In the genomic region with DNA sequence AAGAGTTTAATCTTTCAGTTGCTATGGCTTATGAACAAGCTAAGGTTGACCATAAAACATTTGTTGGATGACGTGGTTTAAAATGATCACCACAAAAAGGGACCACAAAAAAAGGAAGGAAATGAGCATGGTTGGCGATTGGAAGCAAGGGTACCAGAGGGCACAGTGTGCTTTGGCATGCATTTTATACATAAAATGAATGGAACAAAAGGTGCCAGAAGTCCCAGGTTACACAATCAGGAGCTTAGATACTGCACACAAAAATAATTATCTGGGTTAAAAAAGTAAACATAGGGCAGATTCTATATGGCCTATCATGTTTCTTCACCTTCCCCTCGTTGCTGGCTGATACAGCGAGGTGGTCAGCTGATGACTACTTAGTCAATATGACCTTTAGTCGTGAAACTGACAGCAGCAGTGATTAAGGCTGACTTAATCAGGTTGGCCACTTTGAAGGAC, we compare ENCODE assay signal across 8 cellular contexts. TPM values are rescaled to one million over a fixed set of nuclear protein-coding genes. Genes with fewer than 3 reads are reported as not detected.
DNase-seq lines count a peak whose midpoint lies in the region; ATAC-seq and TF ChIP-seq lines count a peak whose summit lies in the region.

No MANE protein-coding gene starts in this region.

- no TSS peak for BruUV-seq in Calu3 (replicated peaks; lab: Mats Ljungman, UMichigan)

- no peak overlapping the region for H2AK5ac ChIP-seq in trophoblast cell (ENCODE audit: low read length)

- H3K9me3 Mint-ChIP-seq in Calu3 (ENCODE audit: low read depth, unreplicated experiment) (no peaks in the 10 kb centered on the region), WTC11 (no peaks in the 10 kb centered on the region)

- no peak for TF ChIP-seq CTCF in Calu3 (IDR thresholded peaks at IDR 0.05; ENCODE audit: unreplicated experiment)
- TF ChIP-seq CTCF in WTC11 (IDR thresholded peaks at IDR 0.05), result no peak
- no peak for TF ChIP-seq CTCF in left lung (IDR thresholded peaks at IDR 0.05)

- H2BK12ac ChIP-seq in trophoblast cell (ENCODE audit: low read length), result no peak overlapping the region

- H3K79me2 ChIP-seq in trophoblast cell (ENCODE audit: control insufficient read depth, insufficient read depth, low read length, poor library complexity), result no peaks in the 10 kb centered on the region

- peaks cover 17% of the 10 kb centered on the region for H3K36me3 Mint-ChIP-seq in Calu3 (ENCODE audit: insufficient read depth, unreplicated experiment)
- peaks cover 41% of the 10 kb centered on the region for H3K36me3 Mint-ChIP-seq in WTC11

- H3K14ac ChIP-seq in trophoblast cell (ENCODE audit: low read length), result no peak overlapping the region

- CTCF ChIA-PET in Calu3 (lab: Charles Lee), result no interaction called here
- CTCF ChIA-PET in WTC11 (lab: Charles Lee), result no interaction called here

- no peak overlapping the region for H3K23ac ChIP-seq in trophoblast cell (ENCODE audit: low read length)

- H3K9me3 ChIP-seq in left lung (no peaks in the 10 kb centered on the region), trophoblast cell (ENCODE audit: insufficient read depth, low read depth, low read length) (no peaks in the 10 kb centered on the region)

- no peak overlapping the region for H3K4ac ChIP-seq in trophoblast cell (ENCODE audit: low read depth, low read length)

- no peak overlapping the region for H3K4me2 ChIP-seq in trophoblast cell (ENCODE audit: low read length)

- DNase-seq in Calu3 (peak; percentile 2), WTC11 (ENCODE audit: low spot score) (no peak), left lung (no peak), SIG-M5 treated with dmso at 0.1 percent for 504 hours (lab: John Stamatoyannopoulos, UW; ENCODE audit: unreplicated experiment) (no peak), putamen (ENCODE audit: low spot score) (no peak), trophoblast cell (no peak)

- no peak overlapping the region for H4K91ac ChIP-seq in trophoblast cell (ENCODE audit: low read depth, low read length)

- no peaks in the 10 kb centered on the region for H3K4me1 ChIP-seq in left lung
- no peaks in the 10 kb centered on the region for H3K4me1 ChIP-seq in trophoblast cell (ENCODE audit: control insufficient read depth in 1 of 2, insufficient read depth in 2 of 2, low read length in 2 of 2)

- H3K27me3 ChIP-seq in left lung (no peaks in the 10 kb centered on the region), trophoblast cell (ENCODE audit: insufficient read depth, low read length) (no peaks in the 10 kb centered on the region)

- no peak overlapping the region for H3K27ac Mint-ChIP-seq in Calu3 (ENCODE audit: unreplicated experiment)
- H3K27ac Mint-ChIP-seq in WTC11, result no peak overlapping the region

- intact Hi-C loops in Calu3 (cut with micrococcal nuclease; ENCODE audit: unreplicated experiment) (no loop called here), left lung (cut with DNase I) (no loop called here)

- no peak overlapping the region for H2BK120ac ChIP-seq in trophoblast cell (ENCODE audit: insufficient read depth, low read length, poor library complexity)

- no peaks in the 10 kb centered on the region for H3K79me1 ChIP-seq in trophoblast cell (ENCODE audit: low read length)

- no peak overlapping the region for H4K8ac ChIP-seq in trophoblast cell (ENCODE audit: low read depth, low read length)

- no peak overlapping the region for H3K18ac ChIP-seq in trophoblast cell (ENCODE audit: low read length)

- no peak overlapping the region for H2AFZ ChIP-seq in trophoblast cell (ENCODE audit: insufficient read depth, low read length, poor library complexity)

- no peaks in the 10 kb centered on the region for H3K27me3 Mint-ChIP-seq in Calu3 (ENCODE audit: unreplicated experiment)
- H3K27me3 Mint-ChIP-seq in WTC11 (ENCODE audit: low read depth), result no peaks in the 10 kb centered on the region

- no peak overlapping the region for H3K9ac ChIP-seq in trophoblast cell (ENCODE audit: low read length)

- H3K4me1 Mint-ChIP-seq in Calu3 (ENCODE audit: low read depth, unreplicated experiment) (no peaks in the 10 kb centered on the region), WTC11 (peaks cover 17% of the 10 kb centered on the region)

- H3K36me3 ChIP-seq in left lung (peaks cover 5 to 53% of the 10 kb centered on the region in 2 donors), trophoblast cell (ENCODE audit: control insufficient read depth in 1 of 2, insufficient read depth in 2 of 2, low read length in 2 of 2) (peaks cover 7 to 24% of the 10 kb centered on the region in 2 experiments)

- H2BK5ac ChIP-seq in trophoblast cell (ENCODE audit: low read depth, low read length, poor library complexity), result no peak overlapping the region

- POLR2A ChIA-PET in WTC11 (lab: Charles Lee), result no interaction called here

- ATAC-seq in HG03354 (IDR thresholded peaks at IDR 0.05; ENCODE audit: poor library complexity, severe bottlenecking, unreplicated experiment) (peak; percentile 38), WTC11 (no peak), left lung (peak; percentile 45), HG03139 (IDR thresholded peaks at IDR 0.05; ENCODE audit: unreplicated experiment) (no peak)

- WGBS in trophoblast cell (ENCODE audit: extremely low coverage, insufficient coverage, insufficient read length), result no CpG with 5 or more reads among the region's 5 CpGs

- peak overlapping the region in 1 of 2 donors; percentile 19 for H3K27ac ChIP-seq in left lung
- H3K27ac ChIP-seq in trophoblast cell (ENCODE audit: low read depth, low read length), result no peak overlapping the region

- H4K12ac ChIP-seq in trophoblast cell (ENCODE audit: low read depth, low read length), result no peak overlapping the region

- no peak overlapping the region for H3K4me3 Mint-ChIP-seq in Calu3 (ENCODE audit: low read depth, unreplicated experiment)
- no peak overlapping the region for H3K4me3 Mint-ChIP-seq in WTC11

- H3K4me3 ChIP-seq in left lung (no peak overlapping the region), trophoblast cell (ENCODE audit: low read depth, low read length) (no peak overlapping the region)

TF ChIP-seq in WTC11, 78 proteins besides CTCF, POLR2A, EP300 and RAD21:
- no peak for TF ChIP-seq CBFB (CRISPR knock-in tag; IDR thresholded peaks at IDR 0.05; ENCODE audit: low read depth)
- peak; percentile 58; the same call in 1 of the 2 replicates for TF ChIP-seq GABPB1 (CRISPR knock-in tag; IDR thresholded peaks at IDR 0.05)

RNA-seq across cellular contexts. Expression of a gene that starts 50.7 kb away (rescaled TPM):
- total RNA-seq in Calu3 (2022) (58.5 and 69.3 TPM in 2 replicates), WTC11 (2021) (63.2 to 69.9 TPM (median 64.9 TPM) in 3 replicates), left lung (10 to 100 TPM; 46.6 to 58.9 TPM)
- polyA plus RNA-seq in trophoblast cell (2013), result 92.2 and 93.7 TPM in 2 replicates

RNA-seq across cellular contexts. Expression of a gene that starts 58.8 kb away (rescaled TPM):
- 10.0 and 10.6 TPM in 2 replicates for total RNA-seq in Calu3 (2022)
- 7.5 to 9.4 TPM (median 9.1 TPM) in 3 replicates for total RNA-seq in WTC11 (2021)
- 10 to 100 TPM; 26.8 to 33.0 TPM for total RNA-seq in left lung
- polyA plus RNA-seq in trophoblast cell (2013), result 119 and 131 TPM in 2 replicates

Comparison
In these comparisons a context has a peak if more than half of its experiments do, and no peak if none do; other contexts are left out.
1. ATAC-seq: peak in HG03354 (single experiment) and left lung (single experiment); none in WTC11 (single experiment) and HG03139 (single experiment).